ENCODE assay signal across 1 cellular context in genomic region chr21:36587388-36587787, GRCh38.
TF ChIP-seq lines count a peak whose summit lies in the region.

No MANE protein-coding gene starts in this region.

TF ChIP-seq in HEK293, 187 proteins besides CTCF, POLR2A, EP300 and RAD21 (continued from another document):
- no peak for TF ChIP-seq ZNF513 (tag by site-specific recombination; IDR thresholded peaks at IDR 0.05)
- TF ChIP-seq GFI1B (tag by site-specific recombination; IDR thresholded peaks at IDR 0.05): no peak
